Comparison of ENCODE assay signal across 9 cellular contexts in the genomic region with DNA sequence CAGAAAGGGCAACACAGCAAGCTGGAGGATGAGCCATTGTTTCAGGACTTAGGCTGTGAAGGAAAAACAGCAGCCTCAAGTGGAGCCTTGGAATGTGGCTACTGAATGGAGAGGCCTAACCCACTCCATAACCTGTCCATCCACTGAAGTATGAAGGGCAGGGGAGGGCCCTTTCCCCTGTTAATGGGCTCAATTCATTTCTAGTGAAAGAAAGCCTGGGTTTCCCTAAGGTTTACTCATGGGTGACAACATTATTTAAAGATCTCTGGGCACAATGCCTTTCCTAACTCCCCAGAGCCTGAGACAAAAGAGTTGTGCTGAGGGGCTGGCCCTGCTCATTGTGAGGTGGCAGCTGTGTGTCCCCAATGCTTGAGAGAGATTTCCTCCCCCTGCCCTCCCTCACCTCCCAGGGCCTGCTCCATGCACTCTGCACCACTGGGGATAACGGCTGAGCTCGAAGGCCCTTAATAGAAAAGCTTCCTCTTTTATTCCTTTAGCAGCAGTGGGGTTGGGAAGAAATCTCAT.
A peak's percentile ranks its signal among the peaks of the same experiment; 100 is the strongest.
DNase-seq lines count a peak whose midpoint lies in the region; ATAC-seq and TF ChIP-seq lines count a peak whose summit lies in the region.
"Had no signal": no experiment of that assay in that cellular context is flagged by ENCODE, and none has a peak within 500 bp of the region (broad histone marks: within the 10 kb centered on the region; RNA-seq: fewer than 3 reads in every experiment).

No MANE protein-coding gene starts in this region.

- no peak overlapping the region for H3K4me3 Mint-ChIP-seq in nephron progenitor cell
- no peak overlapping the region for H3K4me3 Mint-ChIP-seq in activated naive CD8-positive, alpha-beta T cell treated with anti-CD3 and anti-CD28 coated beads for 36 hours

- H3K27me3 Mint-ChIP-seq in nephron progenitor cell (ENCODE audit: low read depth, poor library complexity), result no peaks in the 10 kb centered on the region
- no peaks in the 10 kb centered on the region for H3K27me3 Mint-ChIP-seq in activated naive CD8-positive, alpha-beta T cell treated with anti-CD3 and anti-CD28 coated beads for 36 hours

- ATAC-seq in GM18909 (IDR thresholded peaks at IDR 0.05; ENCODE audit: poor library complexity, unreplicated experiment) (no peak), GM21423 (IDR thresholded peaks at IDR 0.05; ENCODE audit: unreplicated experiment) (no peak)
- ATAC-seq: activated CD4-positive, CD25-positive, alpha-beta regulatory T cell treated with anti-CD3 and anti-CD28 coated beads, Interleukin-2, amount 50 U/mL, for 24 hours had no signal

- peaks cover 18% of the 10 kb centered on the region for H3K4me1 Mint-ChIP-seq in nephron progenitor cell
- H3K4me1 Mint-ChIP-seq in activated naive CD8-positive, alpha-beta T cell treated with anti-CD3 and anti-CD28 coated beads for 36 hours, result peaks cover 25% of the 10 kb centered on the region

- no peak for TF ChIP-seq CTCF in nephron progenitor cell (IDR thresholded peaks at IDR 0.05)

- H3K9me3 Mint-ChIP-seq in nephron progenitor cell, result no peaks in the 10 kb centered on the region
- peaks cover 11% of the 10 kb centered on the region for H3K9me3 Mint-ChIP-seq in activated naive CD8-positive, alpha-beta T cell treated with anti-CD3 and anti-CD28 coated beads for 36 hours

- H3K36me3 Mint-ChIP-seq in nephron progenitor cell (ENCODE audit: low read depth), result no peaks in the 10 kb centered on the region
- H3K36me3 Mint-ChIP-seq in activated naive CD8-positive, alpha-beta T cell treated with anti-CD3 and anti-CD28 coated beads for 36 hours, result peaks cover 20% of the 10 kb centered on the region

- DNase-seq in COLO668 (lab: John Stamatoyannopoulos, UW; ENCODE audit: unreplicated experiment), result peak; percentile 64
- peak; percentile 53 for DNase-seq in NCI-H128 (lab: John Stamatoyannopoulos, UW; ENCODE audit: unreplicated experiment)
- peak; percentile 85 for DNase-seq in ecto neural progenitor cell (ENCODE audit: low spot score)
- DNase-seq in nephron progenitor cell, result peak; percentile 10
- DNase-seq in activated naive CD8-positive, alpha-beta T cell treated with anti-CD3 and anti-CD28 coated beads for 36 hours, result no peak
- no peak for DNase-seq in cortex of kidney (lab: John Stamatoyannopoulos, UW)

- peak overlapping the region; percentile 60 for H3K27ac Mint-ChIP-seq in nephron progenitor cell
- no peak overlapping the region for H3K27ac Mint-ChIP-seq in activated naive CD8-positive, alpha-beta T cell treated with anti-CD3 and anti-CD28 coated beads for 36 hours

Comparison
In these comparisons a context has a peak if more than half of its experiments do, and no peak if none do; other contexts are left out.
1. DNase-seq: peak in COLO668 (single experiment), NCI-H128 (single experiment), ecto neural progenitor cell (single experiment) and nephron progenitor cell (single experiment); none in activated naive CD8-positive, alpha-beta T cell treated with anti-CD3 and anti-CD28 coated beads for 36 hours (single experiment) and cortex of kidney (single experiment).